ENCODE assay signal across 9 cellular contexts in the genomic region with DNA sequence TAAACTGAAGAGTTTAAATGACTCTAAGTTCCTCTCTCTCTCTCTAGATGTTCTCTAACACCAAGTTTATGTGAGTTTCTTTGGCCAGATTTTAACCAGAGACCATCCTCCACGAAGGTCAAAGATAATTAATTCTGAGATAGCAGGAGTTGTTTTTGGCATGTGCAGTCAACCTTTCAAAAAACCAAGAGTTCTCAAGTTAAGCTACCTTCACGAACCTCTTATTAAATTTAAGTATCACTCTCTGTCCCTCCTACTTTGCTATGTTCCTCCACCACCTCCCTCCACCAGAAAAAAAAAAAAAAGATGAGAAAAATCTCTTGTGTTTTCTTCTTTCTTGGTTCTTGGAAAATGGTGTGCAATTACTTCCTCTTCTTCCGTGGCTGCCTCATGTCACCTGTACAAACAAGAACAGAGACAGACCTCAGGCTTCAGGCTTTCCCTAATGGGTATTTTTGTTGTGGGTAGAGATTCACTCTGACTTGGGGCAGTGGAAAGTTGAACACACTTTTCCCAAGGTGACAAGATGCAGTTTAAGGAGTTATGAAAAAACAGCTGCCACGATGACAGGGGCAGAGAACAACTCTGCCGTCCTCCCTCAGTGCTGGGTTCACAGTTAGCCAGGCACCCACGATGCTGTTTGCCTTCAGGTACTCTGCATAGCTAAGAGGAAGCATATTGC.
DNase-seq lines count a peak whose midpoint lies in the region; ATAC-seq, FAIRE-seq and TF ChIP-seq lines count a peak whose summit lies in the region.
"Had no signal": no experiment of that assay in that cellular context is flagged by ENCODE, and none has a peak within 500 bp of the region (broad histone marks: within the 10 kb centered on the region; RNA-seq: fewer than 3 reads in every experiment).

No MANE protein-coding gene starts in this region.

- H3K36me3 ChIP-seq in thyroid gland = no peaks in the 10 kb centered on the region

- H3K4me3 ChIP-seq in thyroid gland (replicated peaks in 1 of 3) = no peak overlapping the region

- H3K27me3 Mint-ChIP-seq in activated naive CD4-positive, alpha-beta T cell treated with anti-CD3 and anti-CD28 coated beads for 36 hours (ENCODE audit: low read depth) = no peaks in the 10 kb centered on the region

- FAIRE-seq in frontal cortex (lab: Jason Lieb, UNC) = no peak

- H3K4me1 ChIP-seq in thyroid gland = peaks cover 35 to 47% of the 10 kb centered on the region in 2 donors

- H3K36me3 Mint-ChIP-seq in activated naive CD4-positive, alpha-beta T cell treated with anti-CD3 and anti-CD28 coated beads for 36 hours (ENCODE audit: low read depth) = peaks cover 54% of the 10 kb centered on the region

- peak overlapping the region; percentile 44 for H3K4me3 Mint-ChIP-seq in activated naive CD4-positive, alpha-beta T cell treated with anti-CD3 and anti-CD28 coated beads for 36 hours

- H3K27ac Mint-ChIP-seq in activated naive CD4-positive, alpha-beta T cell treated with anti-CD3 and anti-CD28 coated beads for 36 hours = peak overlapping the region; percentile 97

- no peaks in the 10 kb centered on the region for H3K27me3 ChIP-seq in thyroid gland

- H3K9me3 Mint-ChIP-seq in activated naive CD4-positive, alpha-beta T cell treated with anti-CD3 and anti-CD28 coated beads for 36 hours = peaks cover 2% of the 10 kb centered on the region

- H3K4me1 Mint-ChIP-seq in activated naive CD4-positive, alpha-beta T cell treated with anti-CD3 and anti-CD28 coated beads for 36 hours (ENCODE audit: low read depth) = peaks cover 80% of the 10 kb centered on the region

- CTCF ChIA-PET in activated naive CD4-positive, alpha-beta T cell treated with anti-CD3 and anti-CD28 coated beads for 36 hours (lab: Charles Lee) = interaction anchor here (0.9 to 3.1 kb wide), 3 partner anchors 10 to 18 kb away, joined by 3 to 14 read pairs (median 4); no protein-coding TSS in a partner anchor

- no peak for TF ChIP-seq POLR2A in thyroid gland (IDR thresholded peaks at IDR 0.05)

- no peak for TF ChIP-seq CTCF in thyroid gland (IDR thresholded peaks at IDR 0.05)

- peak; percentile 62 for DNase-seq in stimulated activated CD4-positive, alpha-beta T cell treated with anti-CD3 and anti-CD28 coated beads, Interleukin-15, amount 100 ng/mL, for 24 hours
- no peak for DNase-seq in stimulated activated CD4-positive, alpha-beta T cell treated with anti-CD3 and anti-CD28 coated beads, Interleukin-12 subunit alpha, Interleukin-12 subunit beta, amount 100 ng/mL, for 4 hours
- peak; percentile 64 for DNase-seq in activated naive CD4-positive, alpha-beta T cell treated with anti-CD3 and anti-CD28 coated beads for 36 hours
- DNase-seq in thyroid gland (no peak), frontal cortex (ENCODE audit: low spot score in 2 of 2) (no peak), nucleus accumbens (lab: John Stamatoyannopoulos, UW) (no peak)
- DNase-seq: NCI-H146 had no signal

- intact Hi-C loops in activated naive CD4-positive, alpha-beta T cell treated with anti-CD3 and anti-CD28 coated beads for 36 hours (cut with micrococcal nuclease) = loop anchor here (1.0 to 10.0 kb wide), 8 partner anchors 8 to 1721 kb away; partner anchors contain the start of gene SMIM13
- intact Hi-C loops in thyroid gland (cut with DNase I) = no loop called here

- 22 to 26% methylated on average over 6 of the region's 6 CpGs for WGBS in thyroid gland, 2 donors

- H3K27ac ChIP-seq in thyroid gland = peak overlapping the region; percentile 14 to 48 (median 46)

- peak; percentile 56 for ATAC-seq in HG03460 (IDR thresholded peaks at IDR 0.05; ENCODE audit: unreplicated experiment)
- ATAC-seq in HG03432 (IDR thresholded peaks at IDR 0.05; ENCODE audit: unreplicated experiment) = no peak

- no peaks in the 10 kb centered on the region for H3K9me3 ChIP-seq in thyroid gland

Comparison
In these comparisons a context has a peak if more than half of its experiments do, and no peak if none do; other contexts are left out.
1. DNase-seq: peak in stimulated activated CD4-positive, alpha-beta T cell treated with anti-CD3 and anti-CD28 coated beads, Interleukin-15, amount 100 ng/mL, for 24 hours (single experiment) and activated naive CD4-positive, alpha-beta T cell treated with anti-CD3 and anti-CD28 coated beads for 36 hours (single experiment); none in stimulated activated CD4-positive, alpha-beta T cell treated with anti-CD3 and anti-CD28 coated beads, Interleukin-12 subunit alpha, Interleukin-12 subunit beta, amount 100 ng/mL, for 4 hours (single experiment), thyroid gland (0 of 2), frontal cortex (0 of 2) and nucleus accumbens (0 of 56).